ENCODE assay signal across 21 cellular contexts in the genomic region with DNA sequence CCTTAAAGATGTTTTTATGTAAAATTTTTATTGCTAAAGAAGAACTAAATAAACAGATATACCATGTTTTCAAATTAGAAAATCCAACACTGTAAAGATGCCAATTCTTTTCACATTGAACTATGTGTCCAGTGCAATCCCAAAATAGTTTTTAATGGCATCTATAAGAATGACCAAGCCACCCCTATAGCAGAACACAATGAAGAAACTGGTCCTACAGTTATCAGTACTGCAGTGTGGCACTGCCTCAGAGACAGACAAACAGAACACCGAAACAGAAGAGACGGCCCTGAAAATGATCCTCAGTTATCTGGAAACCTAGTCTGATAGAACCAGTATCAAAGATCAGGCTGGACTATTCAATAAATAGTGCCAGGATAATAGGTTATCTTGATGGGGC. TPM values are rescaled to one million over a fixed set of nuclear protein-coding genes. Genes with fewer than 3 reads are reported as not detected.
DNase-seq lines count a peak whose midpoint lies in the region; ATAC-seq lines count a peak whose summit lies in the region.
"Had no signal": no experiment of that assay in that cellular context is flagged by ENCODE, and none has a peak within 500 bp of the region (broad histone marks: within the 10 kb centered on the region; RNA-seq: fewer than 3 reads in every experiment).

No MANE protein-coding gene starts in this region.

- no peaks in the 10 kb centered on the region for H3K4me1 ChIP-seq in mesenchymal stem cell (ENCODE audit: control insufficient read depth, insufficient read depth, low read depth, low read length)
- H3K4me1 ChIP-seq: BLaER1 had no signal

- no peaks in the 10 kb centered on the region for H3K9me3 ChIP-seq in mesenchymal stem cell (ENCODE audit: control insufficient read depth, low read length)
- H3K9me3 ChIP-seq: BLaER1 had no signal

- H3K4ac ChIP-seq in mesenchymal stem cell (ENCODE audit: low read depth in 1 of 2, low read length in 2 of 2) = no peak overlapping the region

- H3K9ac ChIP-seq in mesenchymal stem cell (ENCODE audit: low read length) = peak overlapping the region; percentile 80
- H3K9ac ChIP-seq: BLaER1 had no signal

- no peak overlapping the region for H2BK15ac ChIP-seq in mesenchymal stem cell (ENCODE audit: low read depth, poor library complexity, severe bottlenecking)

- no peaks in the 10 kb centered on the region for H3K9me3 Mint-ChIP-seq in effector memory CD8-positive, alpha-beta T cell
- H3K9me3 Mint-ChIP-seq: CD8-positive, alpha-beta T cell had no signal

- WGBS in mesenchymal stem cell = 90% methylated on average over 2 of the region's 2 CpGs

- peaks cover 16% of the 10 kb centered on the region for H3K79me1 ChIP-seq in mesenchymal stem cell (replicated peaks; ENCODE audit: low read length, poor library complexity, severe bottlenecking)

- ATAC-seq in Right ventricle myocardium superior (ENCODE audit: poor library complexity) = peak; percentile 42
- ATAC-seq in effector memory CD8-positive, alpha-beta T cell (replicated peaks) = no peak
- ATAC-seq: CD8-positive, alpha-beta T cell; PC-3 had no signal

- H3K36me3 ChIP-seq in mesenchymal stem cell (ENCODE audit: control insufficient read depth in 1 of 2, insufficient read depth in 2 of 2, low read depth in 1 of 2, low read length in 2 of 2) = no peaks in the 10 kb centered on the region
- H3K36me3 ChIP-seq: BLaER1 had no signal

- no peak overlapping the region for H3K27ac Mint-ChIP-seq in effector memory CD8-positive, alpha-beta T cell
- H3K27ac Mint-ChIP-seq: CD8-positive, alpha-beta T cell had no signal

- no peak overlapping the region for H3K4me3 Mint-ChIP-seq in effector memory CD8-positive, alpha-beta T cell
- H3K4me3 Mint-ChIP-seq: CD8-positive, alpha-beta T cell had no signal

- no peak overlapping the region for H3K4me3 ChIP-seq in mesenchymal stem cell (ENCODE audit: insufficient read depth in 1 of 2, low read depth in 1 of 2, low read length in 2 of 2)
- H3K4me3 ChIP-seq: BLaER1 had no signal

- H3K36me3 Mint-ChIP-seq in effector memory CD8-positive, alpha-beta T cell (ENCODE audit: insufficient read depth) = no peaks in the 10 kb centered on the region
- H3K36me3 Mint-ChIP-seq: CD8-positive, alpha-beta T cell had no signal

- H2BK12ac ChIP-seq in mesenchymal stem cell (ENCODE audit: low read length in 2 of 2) = no peak overlapping the region

- H4K91ac ChIP-seq in mesenchymal stem cell (ENCODE audit: low read length) = no peak overlapping the region

- intact Hi-C loops in Right ventricle myocardium superior (cut with DNase I) = no loop called here
- intact Hi-C loops in cardiac septum (cut with DNase I) = no loop called here
- intact Hi-C loops in posterior cingulate gyrus (cut with DNase I) = no loop called here

- no peak overlapping the region for H3K4me2 ChIP-seq in mesenchymal stem cell (ENCODE audit: low read length, poor library complexity, severe bottlenecking)
- H3K4me2 ChIP-seq: BLaER1 had no signal

- no peak overlapping the region for H2BK120ac ChIP-seq in mesenchymal stem cell (ENCODE audit: low read depth, low read length)

- DNase-seq in Right ventricle myocardium superior = no peak
- DNase-seq in cardiac septum (ENCODE audit: low spot score) = no peak
- DNase-seq in mesenchymal stem cell = no peak
- no peak for DNase-seq in effector memory CD8-positive, alpha-beta T cell
- no peak for DNase-seq in NCI-H2196 (lab: John Stamatoyannopoulos, UW; ENCODE audit: unreplicated experiment)
- DNase-seq in Kasumi-1 (lab: John Stamatoyannopoulos, UW) = no peak
- no peak for DNase-seq in posterior cingulate gyrus
- DNase-seq: 8988T; CD8-positive, alpha-beta T cell; DMS79 treated with DMSO at 0.1 percent for 48 hours; KG1; NCI-H1048; NCI-H1436 treated with DMSO at 0.1 percent for 48 hours; NCI-H2029 treated with DMSO at 0.1 percent for 48 hours; NCI-H2171 treated with DMSO at 0.1 percent for 48 hours; NCI-H510A; NCI-H82 had no signal

- no peak overlapping the region for H2AK5ac ChIP-seq in mesenchymal stem cell (ENCODE audit: low read length, severe bottlenecking)

- no peak overlapping the region for H3K23ac ChIP-seq in mesenchymal stem cell (ENCODE audit: low read length in 2 of 2)

- H4K8ac ChIP-seq in mesenchymal stem cell (ENCODE audit: low read length) = no peak overlapping the region

- H3K18ac ChIP-seq in mesenchymal stem cell (ENCODE audit: low read depth in 1 of 2, low read length in 2 of 2) = no peak overlapping the region

- no peaks in the 10 kb centered on the region for H3K27me3 ChIP-seq in mesenchymal stem cell (ENCODE audit: control insufficient read depth in 1 of 2, insufficient read depth in 1 of 2, low read length in 2 of 2)
- H3K27me3 ChIP-seq: BLaER1 had no signal

- H3K4me1 Mint-ChIP-seq in effector memory CD8-positive, alpha-beta T cell (ENCODE audit: low read depth in 2 of 2) = no peaks in the 10 kb centered on the region

- no peak overlapping the region for H3K14ac ChIP-seq in mesenchymal stem cell (ENCODE audit: low read length in 2 of 2)

- no peak overlapping the region for H2BK5ac ChIP-seq in mesenchymal stem cell (ENCODE audit: low read depth, low read length, poor library complexity, severe bottlenecking)

- H3K27ac ChIP-seq in cingulate gyrus (ENCODE audit: low read depth, low read length) (peak overlapping the region; percentile 47), mesenchymal stem cell (ENCODE audit: low read length, poor library complexity, severe bottlenecking) (no peak overlapping the region)
- H3K27ac ChIP-seq: BLaER1, RWPE1 had no signal

- peaks cover 13 to 20% of the 10 kb centered on the region in 2 donors for H3K27me3 Mint-ChIP-seq in effector memory CD8-positive, alpha-beta T cell

- no peak overlapping the region for H2AFZ ChIP-seq in mesenchymal stem cell (ENCODE audit: low read depth, low read length)

RNA-seq across cellular contexts. Expression of gene KIF13A, which starts 41.9 kb away (rescaled TPM):
- 52.7 TPM for total RNA-seq in Right ventricle myocardium superior
- total RNA-seq in cardiac septum = 145 TPM
- 34.7 TPM for polyA plus RNA-seq in mesenchymal stem cell (2013, experiment 1 of 2)
- polyA plus RNA-seq in mesenchymal stem cell (2013, experiment 2 of 2) = 33.3 TPM
